In genomic region chr20:25248501-25249172, GRCh38 we compare ENCODE assay signal across 8 cellular contexts. TPM values are rescaled to one million over a fixed set of nuclear protein-coding genes. Genes with fewer than 3 reads are reported as not detected.
DNase-seq lines count a peak whose midpoint lies in the region; ATAC-seq, FAIRE-seq and TF ChIP-seq lines count a peak whose summit lies in the region.

No MANE protein-coding gene starts in this region.

- peaks cover 10% of the 10 kb centered on the region for H3K36me3 ChIP-seq in bronchial epithelial cell (ENCODE audit: control insufficient read depth, insufficient read depth, low read length)
- no peaks in the 10 kb centered on the region for H3K36me3 ChIP-seq in skeletal muscle tissue (ENCODE audit: control insufficient read depth in 3 of 3, insufficient read depth in 3 of 3, low read length in 3 of 3)

- H3K4me1 Mint-ChIP-seq in immature natural killer cell, result peaks cover 40 to 53% of the 10 kb centered on the region in 2 donors

- H3K27me3 Mint-ChIP-seq in immature natural killer cell (ENCODE audit: low read depth in 3 of 3), result peaks cover 2 to 20% (median 2%) of the 10 kb centered on the region in 3 donors

- FAIRE-seq in bronchial epithelial cell (lab: Jason Lieb, UNC), result no peak

- H3K9ac ChIP-seq in skeletal muscle tissue (ENCODE audit: low read depth in 1 of 3, low read length in 3 of 3), result peak overlapping the region; percentile 59 to 82 (median 64)

- peak overlapping the region; percentile 60 for H3K4me3 ChIP-seq in GM12864 (ENCODE audit: low read depth, low read length)
- H3K4me3 ChIP-seq in bronchial epithelial cell (ENCODE audit: low read depth, low read length), result peak overlapping the region; percentile 89
- H3K4me3 ChIP-seq in skeletal muscle tissue (ENCODE audit: low read length in 3 of 3), result peak overlapping the region; percentile 86 to 95 (median 92)

- ATAC-seq in HG02852 (IDR thresholded peaks at IDR 0.05; ENCODE audit: unreplicated experiment), result peak; percentile 25

- no peak overlapping the region for H3K27ac ChIP-seq in skeletal muscle tissue (ENCODE audit: low read depth, low read length)

- DNase-seq in 8988T (peak; percentile 31), GM12864 (ENCODE audit: low read depth) (no peak), NCI-H748 treated with DMSO at 0.1 percent for 48 hours (lab: John Stamatoyannopoulos, UW) (peak; percentile 37), bronchial epithelial cell (ENCODE audit: low read depth) (no peak), immature natural killer cell (no peak), OCI-M2 (lab: John Stamatoyannopoulos, UW; ENCODE audit: unreplicated experiment) (no peak)

- TF ChIP-seq CTCF in GM12864 (IDR thresholded peaks at IDR 0.05; ENCODE audit: low read depth, low read length, missing control alignments), result no peak
- no peak for TF ChIP-seq CTCF in bronchial epithelial cell (IDR thresholded peaks at IDR 0.05; ENCODE audit: insufficient read depth, low read length, severe bottlenecking)

- peaks cover 13 to 31% (median 15%) of the 10 kb centered on the region in 3 donors for H3K4me1 ChIP-seq in skeletal muscle tissue (ENCODE audit: control insufficient read depth in 3 of 3, insufficient read depth in 3 of 3, low read length in 3 of 3)

- peak overlapping the region; percentile 84 to 92 (median 88) for H3K27ac Mint-ChIP-seq in immature natural killer cell

- peak overlapping the region; percentile 89 to 94 (median 93) for H3K4me3 Mint-ChIP-seq in immature natural killer cell

- no peaks in the 10 kb centered on the region for H3K36me3 Mint-ChIP-seq in immature natural killer cell

- no peaks in the 10 kb centered on the region for H3K27me3 ChIP-seq in bronchial epithelial cell (ENCODE audit: control insufficient read depth, insufficient read depth, low read length)
- H3K27me3 ChIP-seq in skeletal muscle tissue (ENCODE audit: control insufficient read depth in 3 of 3, insufficient read depth in 3 of 3, low read length in 3 of 3), result no peaks in the 10 kb centered on the region

- H3K9me3 Mint-ChIP-seq in immature natural killer cell, result no peaks in the 10 kb centered on the region

- H3K9me3 ChIP-seq in skeletal muscle tissue (ENCODE audit: control insufficient read depth in 3 of 3, low read length in 3 of 3), result no peaks in the 10 kb centered on the region

RNA-seq across cellular contexts. Expression of gene PYGB, which starts 0.8 kb away (rescaled TPM):
- total RNA-seq in bronchial epithelial cell (213 and 243 TPM in 2 replicates), skeletal muscle tissue (20.9 TPM)
- polyA plus RNA-seq in immature natural killer cell, result 10 to 100 TPM; 39.3 to 56.0 (median 51.0) TPM

RNA-seq across cellular contexts. Expression of gene ENTPD6, which starts 53.1 kb away (rescaled TPM):
- total RNA-seq in bronchial epithelial cell (97.8 and 117 TPM in 2 replicates), skeletal muscle tissue (17.7 TPM)
- polyA plus RNA-seq in immature natural killer cell, result 10 to 100 TPM; 22.6 to 36.9 (median 30.0) TPM

Comparison
In these comparisons a context has a peak if more than half of its experiments do, and no peak if none do; other contexts are left out.
1. DNase-seq: peak in 8988T (single experiment) and NCI-H748 treated with DMSO at 0.1 percent for 48 hours (single experiment); none in GM12864 (single experiment), bronchial epithelial cell (single experiment), immature natural killer cell (0 of 3) and OCI-M2 (single experiment).
2. Peak in every context shown above with its lines, with median percentiles within 50 percentile points of each other: H3K4me3 ChIP-seq.